10 cellular contexts compared by ENCODE assay signal in the genomic region with DNA sequence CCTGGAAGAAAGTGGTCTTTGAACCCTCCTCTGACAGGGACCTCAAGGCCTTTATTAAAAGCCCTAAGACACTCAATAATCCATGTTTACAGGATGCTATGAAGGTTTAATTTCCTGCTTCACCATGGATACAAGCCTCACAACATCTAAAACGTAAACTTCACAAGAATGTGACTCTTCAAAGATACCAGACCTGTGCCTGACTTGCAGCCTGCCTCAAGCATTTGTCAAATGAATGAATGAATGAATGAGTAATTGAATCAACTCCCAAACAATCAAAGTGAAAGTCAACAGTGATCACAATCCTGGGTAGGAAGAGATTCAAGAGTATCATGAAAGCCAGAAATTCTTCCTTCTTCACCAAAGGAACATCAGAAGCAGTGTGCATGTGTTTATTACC. TPM values are rescaled to one million over a fixed set of nuclear protein-coding genes. Genes with fewer than 3 reads are reported as not detected.
A peak's percentile ranks its signal among the peaks of the same experiment; 100 is the strongest.
DNase-seq lines count a peak whose midpoint lies in the region; ATAC-seq and TF ChIP-seq lines count a peak whose summit lies in the region.
"Had no signal": no experiment of that assay in that cellular context is flagged by ENCODE, and none has a peak within 500 bp of the region (broad histone marks: within the 10 kb centered on the region; RNA-seq: fewer than 3 reads in every experiment).

No MANE protein-coding gene starts in this region.

- H3K9me3 Mint-ChIP-seq in chondrocyte (ENCODE audit: low read depth) = no peaks in the 10 kb centered on the region
- no peaks in the 10 kb centered on the region for H3K9me3 Mint-ChIP-seq in naive thymus-derived CD8-positive, alpha-beta T cell

- peaks cover 15% of the 10 kb centered on the region for H3K79me2 ChIP-seq in MM.1S (ENCODE audit: low read length)

- H3K27me3 ChIP-seq in MM.1S (replicated peaks; ENCODE audit: insufficient read depth, low read length) = no peaks in the 10 kb centered on the region

- peak overlapping the region; percentile 46 for H3K4me2 ChIP-seq in MM.1S (ENCODE audit: low read depth, low read length)

- 0 out of 2 replicates have a peak, but pooled peaks cover 3% of the 10 kb centered on the region for H3F3A ChIP-seq in MM.1S (ENCODE audit: insufficient read depth, low read length)

- H3K4me3 ChIP-seq in MM.1S (ENCODE audit: low read length) = no peak overlapping the region
- H3K4me3 ChIP-seq: prostate gland had no signal

- POLR2A ChIA-PET in naive thymus-derived CD8-positive, alpha-beta T cell (lab: Charles Lee) = interaction anchor here (1.4 to 3.8 kb wide), 2 partner anchors 8 to 30 kb away, joined by 9 to 24 read pairs; a partner anchor contains a TSS

- ATAC-seq in naive thymus-derived CD8-positive, alpha-beta T cell = peak; percentile 78 to 95
- ATAC-seq in GM19324 (IDR thresholded peaks at IDR 0.05; ENCODE audit: low FRiP score, unreplicated experiment) (no peak), GM18517 (IDR thresholded peaks at IDR 0.05; ENCODE audit: unreplicated experiment) (no peak)

- H2AFZ ChIP-seq in MM.1S (ENCODE audit: low read length) = no peak overlapping the region

- no peak for TF ChIP-seq CTCF in MM.1S (IDR thresholded peaks at IDR 0.05; ENCODE audit: low read length)
- no peak for TF ChIP-seq CTCF in chondrocyte (IDR thresholded peaks at IDR 0.05)

- peak overlapping the region; percentile 85 for H3K27ac Mint-ChIP-seq in chondrocyte (ENCODE audit: unreplicated experiment)
- peak overlapping the region; percentile 66 to 98 (median 84) for H3K27ac Mint-ChIP-seq in naive thymus-derived CD8-positive, alpha-beta T cell

- H3K4me1 ChIP-seq in MM.1S (ENCODE audit: low read length) = peaks cover 56% of the 10 kb centered on the region

- in situ Hi-C loops in ACHN (cut with HindIII; ENCODE audit: low pct_ligation_motif_present, low pct_unique_long_range_greater_than_20kb, low sequenced_read_pairs) = no loop called here

- H3K4me1 Mint-ChIP-seq in chondrocyte (ENCODE audit: low read depth) = peaks cover 92% of the 10 kb centered on the region
- peaks cover 38 to 93% (median 85%) of the 10 kb centered on the region in 4 donors for H3K4me1 Mint-ChIP-seq in naive thymus-derived CD8-positive, alpha-beta T cell

- no peak overlapping the region for H3K4me3 Mint-ChIP-seq in chondrocyte (ENCODE audit: unreplicated experiment)
- peak overlapping the region in 9 of 10 donors; percentile 6 to 61 (median 52) for H3K4me3 Mint-ChIP-seq in naive thymus-derived CD8-positive, alpha-beta T cell

- no peaks in the 10 kb centered on the region for H3K9me3 ChIP-seq in MM.1S (replicated peaks; ENCODE audit: insufficient read depth, low read length)
- H3K9me3 ChIP-seq: prostate gland had no signal

- no peaks in the 10 kb centered on the region for H3K9me2 ChIP-seq in MM.1S (replicated peaks; ENCODE audit: insufficient read depth, low read length)

- no peaks in the 10 kb centered on the region for H3K36me3 ChIP-seq in MM.1S (replicated peaks; ENCODE audit: insufficient read depth, low read length)
- H3K36me3 ChIP-seq: prostate gland had no signal

- peak overlapping the region; percentile 12; the same call in 1 of the 2 replicates for H3K27ac ChIP-seq in MM.1S (ENCODE audit: low read length)

- peak; percentile 18 for DNase-seq in ACHN
- DNase-seq in MM.1S = no peak
- DNase-seq in chondrocyte (ENCODE audit: low spot score) = no peak
- peak in 4 of 10 donors; percentile 42 to 75 (median 64) for DNase-seq in naive thymus-derived CD8-positive, alpha-beta T cell
- no peak for DNase-seq in DMS114 treated with DMSO at 0.1 percent for 48 hours (lab: John Stamatoyannopoulos, UW; ENCODE audit: unreplicated experiment)
- no peak for DNase-seq in superior temporal gyrus (ENCODE audit: extremely low spot score)
- DNase-seq: erythroblast had no signal

- H4K20me1 ChIP-seq in MM.1S (ENCODE audit: insufficient read depth, low read length) = no peaks in the 10 kb centered on the region

- H3K36me3 Mint-ChIP-seq in chondrocyte (ENCODE audit: low read depth) = peaks cover 5% of the 10 kb centered on the region
- peaks cover 0 to 19% (median 12%) of the 10 kb centered on the region in 3 donors for H3K36me3 Mint-ChIP-seq in naive thymus-derived CD8-positive, alpha-beta T cell

- no peaks in the 10 kb centered on the region for H3K27me3 Mint-ChIP-seq in chondrocyte (ENCODE audit: low read depth)
- H3K27me3 Mint-ChIP-seq in naive thymus-derived CD8-positive, alpha-beta T cell = no peaks in the 10 kb centered on the region

- no peak overlapping the region for H3K9ac ChIP-seq in MM.1S (ENCODE audit: low read length)

RNA-seq across cellular contexts. Expression of a gene that starts 30.4 kb away (rescaled TPM):
- 37.5 to 46.2 TPM (median 38.5 TPM) in 3 replicates for total RNA-seq in chondrocyte
- 10 to 100 TPM; 79.5 to 89.2 TPM for total RNA-seq in naive thymus-derived CD8-positive, alpha-beta T cell
- polyA plus RNA-seq in naive thymus-derived CD8-positive, alpha-beta T cell = 10 to 100 TPM; 15.2 to 29.6 (median 16.3) TPM

Comparison
In these comparisons a context has a peak if more than half of its experiments do, and no peak if none do; other contexts are left out.
1. ATAC-seq: peak in naive thymus-derived CD8-positive, alpha-beta T cell (2 of 2); none in GM19324 (single experiment) and GM18517 (single experiment).